Comparison of ENCODE assay signal across 8 cellular contexts in genomic region chr4:177047070-177047850, GRCh38.
A peak's percentile ranks its signal among the peaks of the same experiment; 100 is the strongest.
DNase-seq lines count a peak whose midpoint lies in the region; ATAC-seq lines count a peak whose summit lies in the region.

No MANE protein-coding gene starts in this region.

- peak; percentile 58 for DNase-seq in Caki2 (ENCODE audit: low read depth)
- DNase-seq in NCI-H82 (lab: John Stamatoyannopoulos, UW) = peak; percentile 70
- DNase-seq in activated T-cell treated with anti-CD3 and anti-CD28 coated beads for 1 hour (ENCODE audit: low read depth) = peak; percentile 40
- DNase-seq in fibroblast of peridontal ligament (ENCODE audit: extremely low read depth) = peak; percentile 85
- peak in 51 of 56 donors; percentile 1 to 74 (median 24) for DNase-seq in nucleus accumbens (lab: John Stamatoyannopoulos, UW)
- DNase-seq in ureter (ENCODE audit: low spot score) = peak; percentile 51

- in situ Hi-C loops in Caki2 (cut with HindIII; ENCODE audit: low pct_unique_long_range_greater_than_20kb, low sequenced_read_pairs) = no loop called here

- peak; percentile 80 for ATAC-seq in GM19328 (IDR thresholded peaks at IDR 0.05; ENCODE audit: unreplicated experiment)
- peak; percentile 89 for ATAC-seq in HG03342 (IDR thresholded peaks at IDR 0.05; ENCODE audit: unreplicated experiment)

Comparison
In these comparisons a context has a peak if more than half of its experiments do, and no peak if none do; other contexts are left out.
1. Peak in every context shown above with its lines: DNase-seq and ATAC-seq.
2. DNase-seq: peak in every context shown above with its lines; median percentile 85 in fibroblast of peridontal ligament; 70 in NCI-H82; 58 in Caki2; 51 in ureter; 40 in activated T-cell treated with anti-CD3 and anti-CD28 coated beads for 1 hour; 24 in nucleus accumbens.